29 cellular contexts compared by ENCODE assay signal in genomic region chr15:41491889-41492288, GRCh38. TPM values are rescaled to one million over a fixed set of nuclear protein-coding genes. Genes with fewer than 3 reads are reported as not detected.
A peak's percentile ranks its signal among the peaks of the same experiment; 100 is the strongest.
DNase-seq lines count a peak whose midpoint lies in the region; ATAC-seq, FAIRE-seq and TF ChIP-seq lines count a peak whose summit lies in the region.
"Had no signal": no experiment of that assay in that cellular context is flagged by ENCODE, and none has a peak within 500 bp of the region (broad histone marks: within the 10 kb centered on the region; RNA-seq: fewer than 3 reads in every experiment).

No MANE protein-coding gene starts in this region.

- H3K27me3 ChIP-seq in HepG2 (ENCODE audit: control insufficient read depth in 1 of 2, insufficient read depth in 2 of 2, low read length in 2 of 2) (no peaks in the 10 kb centered on the region), right lobe of liver (no peaks in the 10 kb centered on the region), astrocyte (ENCODE audit: insufficient read depth, low read length) (peaks cover 29% of the 10 kb centered on the region)
- H3K27me3 ChIP-seq: body of pancreas had no signal

- H2AFZ ChIP-seq in HepG2 (ENCODE audit: low read length), result no peak overlapping the region
- H2AFZ ChIP-seq in astrocyte (ENCODE audit: low read depth, low read length), result no peak overlapping the region

- in situ Hi-C loops in HepG2 (cut with HindIII; ENCODE audit: extremely low pct_ligation_motif_present, low pct_unique_long_range_greater_than_20kb), result no loop called here

- no peak for DNase-seq in HepG2 (ENCODE audit: low spot score)
- no peak for DNase-seq in right lobe of liver
- no peak for DNase-seq in astrocyte (ENCODE audit: low read depth)
- DNase-seq in stimulated activated effector memory CD8-positive, alpha-beta T cell treated with anti-CD3 and anti-CD28 coated beads, Interleukin-12 subunit alpha, Interleukin-12 subunit beta, amount 100 ng/mL, for 72 hours (ENCODE audit: low spot score in 2 of 2), result no peak
- no peak for DNase-seq in occipital lobe (lab: John Stamatoyannopoulos, UW)
- DNase-seq: activated gamma-delta T cell; activated naive CD8-positive, alpha-beta T cell treated with anti-CD3 and anti-CD28 coated beads, Interleukin-2, amount 50 U/mL, for 24 hours; BE2C; body of pancreas; cerebellar nuclear complex; DND-41; dorsolateral prefrontal cortex; gastrocnemius medialis; left cardiac atrium; mammary epithelial cell; NCI-H1092 treated with DMSO at 0.1 percent for 48 hours; NCI-H187 treated with DMSO at 0.1 percent for 48 hours; NCI-H524 treated with DMSO at 0.1 percent for 48 hours; SHP77 treated with DMSO at 0.1 percent for 48 hours; stimulated activated CD4-positive, alpha-beta T cell treated with anti-CD3 and anti-CD28 coated beads, Interleukin-4, amount 100 ng/mL, for 4 hours; stimulated activated naive B cell treated with anti-CD40 and anti-IgM and Interleukin-4, amounts not matched to agents 10 μg/mL and 1 μg/mL and 100 μg/mL, for 72 hours; SW 1271; upper lobe of right lung had no signal

- TF ChIP-seq POLR2A in HepG2 (IDR thresholded peaks at IDR 0.05; ENCODE audit: insufficient read depth in 1 of 2, low read depth in 2 of 2, low read length in 2 of 2) (no peak), right lobe of liver (IDR thresholded peaks at IDR 0.05) (no peak)

- intact Hi-C loops in HepG2 (cut with micrococcal nuclease; ENCODE audit: unreplicated experiment), result loop anchor here (2.0 to 5.0 kb wide), 2 partner anchors 131 to 210 kb away; no protein-coding TSS in a partner anchor
- intact Hi-C loops in right lobe of liver (cut with DNase I), result no loop called here

- H3K9me3 ChIP-seq in HepG2 (ENCODE audit: low read length), result no peaks in the 10 kb centered on the region
- H3K9me3 ChIP-seq in right lobe of liver, result no peaks in the 10 kb centered on the region
- no peaks in the 10 kb centered on the region for H3K9me3 ChIP-seq in astrocyte (ENCODE audit: insufficient read depth, low read depth, low read length)
- H3K9me3 ChIP-seq: BE2C, body of pancreas, gastrocnemius medialis, prostate gland, suprapubic skin, upper lobe of right lung had no signal

- H3K4me3 Mint-ChIP-seq in astrocyte (ENCODE audit: unreplicated experiment), result peak overlapping the region; percentile 60
- no peak overlapping the region for H3K4me3 Mint-ChIP-seq in stimulated activated effector memory CD8-positive, alpha-beta T cell treated with anti-CD3 and anti-CD28 coated beads, Interleukin-12 subunit alpha, Interleukin-12 subunit beta, amount 100 ng/mL, for 72 hours

- H3K4me2 ChIP-seq in HepG2 (ENCODE audit: low read depth, low read length) (no peak overlapping the region), astrocyte (ENCODE audit: low read length) (no peak overlapping the region)

- no TSS peak for BruUV-seq in HepG2 (replicated peaks; lab: Mats Ljungman, UMichigan)

- CTCF ChIA-PET in HepG2 (lab: Yijun Ruan, JAX; ENCODE audit: low intra/inter-chr PET ratio, low total read pairs), result no interaction called here

- H3K4me1 ChIP-seq in HepG2 (ENCODE audit: insufficient read depth, low read length) (peaks cover 21% of the 10 kb centered on the region), right lobe of liver (peaks cover 0 to 27% (median 2%) of the 10 kb centered on the region in 4 donors), astrocyte (ENCODE audit: insufficient read depth, low read length) (peaks cover 38% of the 10 kb centered on the region)

- 85% methylated on average over 4 of the region's 4 CpGs for WGBS in HepG2 (ENCODE audit: low lambda C conversion rate)
- WGBS in right lobe of liver (ENCODE audit: insufficient coverage, low coverage, low lambda C conversion rate, missing lambda C conversion rate), result 85% methylated on average over 3 of the region's 4 CpGs

- H3K4me3 ChIP-seq in HepG2 (replicated peaks in 1 of 3; ENCODE audit: insufficient read depth in 1 of 3, low read depth in 2 of 3, low read length in 3 of 3), result no peak overlapping the region
- H3K4me3 ChIP-seq in right lobe of liver, result no peak overlapping the region
- no peak overlapping the region for H3K4me3 ChIP-seq in astrocyte (ENCODE audit: insufficient read depth, low read depth, low read length)
- H3K4me3 ChIP-seq: body of pancreas, prostate gland had no signal

- POLR2A ChIA-PET in HepG2 (lab: Yijun Ruan, JAX), result interaction anchor here (1.9 kb wide), 1 partner anchor 52 kb away, joined by 15 read pairs; the partner anchor contains the start of gene RPAP1

- H3K27ac ChIP-seq in HepG2 (ENCODE audit: extremely low read length, insufficient read depth, low read length) (no peak overlapping the region), right lobe of liver (no peak overlapping the region), astrocyte (ENCODE audit: low read depth, low read length) (no peak overlapping the region)
- H3K27ac ChIP-seq: body of pancreas, gastrocnemius medialis, prostate gland, suprapubic skin, upper lobe of right lung had no signal

- ATAC-seq in HepG2 (no peak), right lobe of liver (no peak), GM18873 (IDR thresholded peaks at IDR 0.05; ENCODE audit: low FRiP score, unreplicated experiment) (no peak)
- no peak for ATAC-seq in stimulated activated effector memory CD8-positive, alpha-beta T cell treated with anti-CD3 and anti-CD28 coated beads, Interleukin-12 subunit alpha, Interleukin-12 subunit beta, amount 100 ng/mL, for 72 hours
- ATAC-seq: activated CD4-positive, CD25-positive, alpha-beta regulatory T cell treated with anti-CD3 and anti-CD28 coated beads, Interleukin-2, amount 50 U/mL, for 24 hours; activated naive CD8-positive, alpha-beta T cell treated with anti-CD3 and anti-CD28 coated beads, Interleukin-2, amount 50 U/mL, for 24 hours; body of pancreas; gastrocnemius medialis; left cardiac atrium; Panc1; stimulated activated naive B cell treated with anti-CD40 and anti-IgM and Interleukin-4, amounts not matched to agents 10 μg/mL and 1 μg/mL and 100 μg/mL, for 72 hours; upper lobe of right lung had no signal

- no peaks in the 10 kb centered on the region for H4K20me1 ChIP-seq in HepG2 (ENCODE audit: insufficient read depth, low read length)
- H4K20me1 ChIP-seq in astrocyte (ENCODE audit: insufficient read depth, low read length), result no peaks in the 10 kb centered on the region

- TF ChIP-seq EP300 in HepG2 (IDR thresholded peaks at IDR 0.05; ENCODE audit: low read depth in 2 of 2, low read length in 2 of 2) (no peak), HepG2 (CRISPR knock-in tag; IDR thresholded peaks at IDR 0.05; ENCODE audit: borderline replicate concordance) (no peak)

- H3K36me3 Mint-ChIP-seq in astrocyte (ENCODE audit: low read depth, unreplicated experiment), result peaks cover 5% of the 10 kb centered on the region
- peaks cover 31% of the 10 kb centered on the region for H3K36me3 Mint-ChIP-seq in stimulated activated effector memory CD8-positive, alpha-beta T cell treated with anti-CD3 and anti-CD28 coated beads, Interleukin-12 subunit alpha, Interleukin-12 subunit beta, amount 100 ng/mL, for 72 hours

- no peak for TF ChIP-seq CTCF in HepG2 (CRISPR knock-in tag; IDR thresholded peaks at IDR 0.05)
- TF ChIP-seq CTCF in right lobe of liver (IDR thresholded peaks at IDR 0.05), result no peak
- no peak for TF ChIP-seq CTCF in astrocyte (IDR thresholded peaks at IDR 0.05; ENCODE audit: insufficient read depth, low read depth, low read length)

- H3K36me3 ChIP-seq in HepG2 (replicated peaks in 1 of 2; ENCODE audit: control insufficient read depth in 1 of 2, insufficient read depth in 2 of 2, low read length in 2 of 2), result no peaks in the 10 kb centered on the region; a peak in 1 of 5 replicates
- no peaks in the 10 kb centered on the region for H3K36me3 ChIP-seq in right lobe of liver
- H3K36me3 ChIP-seq in astrocyte (ENCODE audit: insufficient read depth, low read length), result no peaks in the 10 kb centered on the region
- H3K36me3 ChIP-seq: BE2C, gastrocnemius medialis, prostate gland, suprapubic skin, upper lobe of right lung had no signal

- peaks cover 21% of the 10 kb centered on the region for H3K27me3 Mint-ChIP-seq in astrocyte (ENCODE audit: low read depth, unreplicated experiment)

- TF ChIP-seq RAD21 in HepG2 (CRISPR knock-in tag; IDR thresholded peaks at IDR 0.05), result no peak

- peaks cover 20% of the 10 kb centered on the region for H3K4me1 Mint-ChIP-seq in astrocyte (ENCODE audit: low read depth, unreplicated experiment)
- peaks cover 49% of the 10 kb centered on the region for H3K4me1 Mint-ChIP-seq in stimulated activated effector memory CD8-positive, alpha-beta T cell treated with anti-CD3 and anti-CD28 coated beads, Interleukin-12 subunit alpha, Interleukin-12 subunit beta, amount 100 ng/mL, for 72 hours

- peaks cover 24% of the 10 kb centered on the region for H3K79me2 ChIP-seq in HepG2 (ENCODE audit: insufficient read depth, low read length)
- no peaks in the 10 kb centered on the region for H3K79me2 ChIP-seq in astrocyte (ENCODE audit: insufficient read depth, low read length)

- H3K9ac ChIP-seq in HepG2 (ENCODE audit: insufficient read depth, low read depth, low read length), result no peak overlapping the region
- no peak overlapping the region for H3K9ac ChIP-seq in astrocyte (ENCODE audit: low read length)

- FAIRE-seq in HepG2 (lab: Jason Lieb, UNC) (no peak), astrocyte (lab: Jason Lieb, UNC) (no peak)

- H3K9me3 Mint-ChIP-seq in astrocyte (ENCODE audit: unreplicated experiment), result no peaks in the 10 kb centered on the region
- H3K9me3 Mint-ChIP-seq in stimulated activated effector memory CD8-positive, alpha-beta T cell treated with anti-CD3 and anti-CD28 coated beads, Interleukin-12 subunit alpha, Interleukin-12 subunit beta, amount 100 ng/mL, for 72 hours, result no peaks in the 10 kb centered on the region
- H3K9me3 Mint-ChIP-seq: activated naive CD8-positive, alpha-beta T cell treated with anti-CD3 and anti-CD28 coated beads, Interleukin-2, amount 50 U/mL, for 24 hours; stimulated activated naive B cell treated with anti-CD40 and anti-IgM and Interleukin-4, amounts not matched to agents 10 μg/mL and 1 μg/mL and 100 μg/mL, for 72 hours had no signal

- H3K27ac Mint-ChIP-seq in astrocyte (ENCODE audit: unreplicated experiment), result peak overlapping the region; percentile 53
- peak overlapping the region; percentile 1 for H3K27ac Mint-ChIP-seq in stimulated activated effector memory CD8-positive, alpha-beta T cell treated with anti-CD3 and anti-CD28 coated beads, Interleukin-12 subunit alpha, Interleukin-12 subunit beta, amount 100 ng/mL, for 72 hours
- H3K27ac Mint-ChIP-seq: stimulated activated naive B cell treated with anti-CD40 and anti-IgM and Interleukin-4, amounts not matched to agents 10 μg/mL and 1 μg/mL and 100 μg/mL, for 72 hours had no signal

RNA-seq across cellular contexts. Expression of gene ITPKA, which starts 1.8 kb away (rescaled TPM):
- total RNA-seq in HepG2 (2016; rRNA removed; fragmentation: Illumina TruSeq; extraction: Trizol) (29.7 and 41.3 TPM in 2 replicates), right lobe of liver (10 to 100 TPM in 2 of 6 experiments, 1 to 10 TPM in 1, under 1 TPM in 3; 0.60 to 15.5 (median 1.4) TPM), astrocyte (1.0 and 1.2 TPM in 2 replicates), occipital lobe (0.31 TPM)
- total RNA-seq in HepG2 (2016; cell fraction: cytosol; rRNA removed; fragmentation: Illumina TruSeq; extraction: Trizol; ENCODE audit: low read depth), result 18.2 and 21.9 TPM in 2 replicates
- 29.5 and 42.6 TPM in 2 replicates for total RNA-seq in HepG2 (2016; cell fraction: insoluble cytoplasmic fraction; rRNA removed; fragmentation: Illumina TruSeq; extraction: Trizol)
- total RNA-seq in HepG2 (2016; cell fraction: membrane; rRNA removed; fragmentation: Illumina TruSeq; extraction: Trizol), result 35.6 and 37.8 TPM in 2 replicates
- 20.4 and 24.5 TPM in 2 replicates for total RNA-seq in HepG2 (2016; cell fraction: nucleus; rRNA removed; fragmentation: Illumina TruSeq; extraction: Trizol)
- polyA plus RNA-seq in HepG2 (2011; rRNA removed), result 13.2 and 16.4 TPM in 2 replicates
- 16.8 and 21.5 TPM in 2 replicates for polyA plus RNA-seq in HepG2 (2011; cell fraction: cytosol; rRNA removed)
- polyA plus RNA-seq in HepG2 (2011; cell fraction: nucleus; rRNA removed), result 31.6 and 37.7 TPM in 2 replicates
- polyA plus RNA-seq in HepG2 (2012), result 11.4 and 12.0 TPM in 2 replicates
- polyA plus RNA-seq in HepG2 (2016; cell fraction: cytosol; fragmentation: Illumina TruSeq; extraction: Trizol; ENCODE audit: low read depth), result 20.8 and 23.5 TPM in 2 replicates
- polyA plus RNA-seq in HepG2 (2016; cell fraction: insoluble cytoplasmic fraction; fragmentation: Illumina TruSeq; extraction: Trizol; ENCODE audit: low read depth), result 34.6 and 34.9 TPM in 2 replicates
- polyA plus RNA-seq in HepG2 (2016; cell fraction: membrane; fragmentation: Illumina TruSeq; extraction: Trizol; ENCODE audit: low read depth), result 30.1 and 33.1 TPM in 2 replicates
- 50.2 and 55.6 TPM in 2 replicates for polyA plus RNA-seq in HepG2 (2016; cell fraction: nucleus; fragmentation: Illumina TruSeq; extraction: Trizol; ENCODE audit: insufficient read depth, low read depth)
- 1.6 and 25.3 TPM in 2 replicates for polyA minus RNA-seq in HepG2 (2011; rRNA and poly(A)+ RNA removed; ENCODE audit: low replicate concordance)
- 14.9 and 16.9 TPM in 2 replicates for polyA minus RNA-seq in HepG2 (2011; cell fraction: cytosol; rRNA and poly(A)+ RNA removed)
- 6.8 and 9.9 TPM in 2 replicates for polyA minus RNA-seq in HepG2 (2011; cell fraction: nucleus; rRNA and poly(A)+ RNA removed)

RNA-seq across cellular contexts. Expression of gene LTK, which starts 21.7 kb away (rescaled TPM):
- total RNA-seq in HepG2 (2016; rRNA removed; fragmentation: Illumina TruSeq; extraction: Trizol) (not detected in 2 replicates), right lobe of liver (1 to 10 TPM in 4 of 6 experiments, under 1 TPM in 2; 0.56 to 3.3 (median 1.8) TPM), astrocyte (0.14 TPM in 1 of 2 replicates, not detected in the other), occipital lobe (not detected)
- total RNA-seq in HepG2 (2016; cell fraction: cytosol; rRNA removed; fragmentation: Illumina TruSeq; extraction: Trizol; ENCODE audit: low read depth), result not detected in 2 replicates
- total RNA-seq in HepG2 (2016; cell fraction: insoluble cytoplasmic fraction; rRNA removed; fragmentation: Illumina TruSeq; extraction: Trizol), result not detected in 2 replicates
- total RNA-seq in HepG2 (2016; cell fraction: membrane; rRNA removed; fragmentation: Illumina TruSeq; extraction: Trizol), result not detected in 2 replicates
- 0.12 TPM in 1 of 2 replicates, not detected in the other for total RNA-seq in HepG2 (2016; cell fraction: nucleus; rRNA removed; fragmentation: Illumina TruSeq; extraction: Trizol)
- polyA plus RNA-seq in HepG2 (2011; rRNA removed), result 0.01 and 0.05 TPM in 2 replicates
- polyA plus RNA-seq in HepG2 (2011; cell fraction: cytosol; rRNA removed), result 0.05 TPM in 1 of 2 replicates, not detected in the other
- 0.63 and 0.68 TPM in 2 replicates for polyA plus RNA-seq in HepG2 (2011; cell fraction: nucleus; rRNA removed)
- polyA plus RNA-seq in HepG2 (2012), result 0.19 TPM in 1 of 2 replicates, not detected in the other
- polyA plus RNA-seq in HepG2 (2016; cell fraction: cytosol; fragmentation: Illumina TruSeq; extraction: Trizol; ENCODE audit: low read depth), result not detected in 2 replicates
- polyA plus RNA-seq in HepG2 (2016; cell fraction: insoluble cytoplasmic fraction; fragmentation: Illumina TruSeq; extraction: Trizol; ENCODE audit: low read depth), result not detected in 2 replicates
- not detected in 2 replicates for polyA plus RNA-seq in HepG2 (2016; cell fraction: membrane; fragmentation: Illumina TruSeq; extraction: Trizol; ENCODE audit: low read depth)
- not detected in 2 replicates for polyA plus RNA-seq in HepG2 (2016; cell fraction: nucleus; fragmentation: Illumina TruSeq; extraction: Trizol; ENCODE audit: insufficient read depth, low read depth)
- 0.37 TPM in 1 of 2 replicates, not detected in the other for polyA minus RNA-seq in HepG2 (2011; rRNA and poly(A)+ RNA removed; ENCODE audit: low replicate concordance)
- polyA minus RNA-seq in HepG2 (2011; cell fraction: cytosol; rRNA and poly(A)+ RNA removed), result not detected in 2 replicates
- polyA minus RNA-seq in HepG2 (2011; cell fraction: nucleus; rRNA and poly(A)+ RNA removed), result not detected in 2 replicates
- total RNA-seq: body of pancreas, M059J, mammary epithelial cell had no signal
- polyA plus RNA-seq: mammary epithelial cell had no signal

RNA-seq across cellular contexts. Expression of gene RPAP1, which starts 52.2 kb away (rescaled TPM):
- total RNA-seq in HepG2 (2016; rRNA removed; fragmentation: Illumina TruSeq; extraction: Trizol) (20.6 and 28.1 TPM in 2 replicates), right lobe of liver (10 to 100 TPM; 13.9 to 20.8 (median 17.9) TPM), astrocyte (35.9 and 39.1 TPM in 2 replicates), occipital lobe (10.1 TPM)
- total RNA-seq in HepG2 (2016; cell fraction: cytosol; rRNA removed; fragmentation: Illumina TruSeq; extraction: Trizol; ENCODE audit: low read depth), result 2.9 and 4.8 TPM in 2 replicates
- 19.4 and 24.9 TPM in 2 replicates for total RNA-seq in HepG2 (2016; cell fraction: insoluble cytoplasmic fraction; rRNA removed; fragmentation: Illumina TruSeq; extraction: Trizol)
- 7.5 and 9.5 TPM in 2 replicates for total RNA-seq in HepG2 (2016; cell fraction: membrane; rRNA removed; fragmentation: Illumina TruSeq; extraction: Trizol)
- 20.1 and 24.6 TPM in 2 replicates for total RNA-seq in HepG2 (2016; cell fraction: nucleus; rRNA removed; fragmentation: Illumina TruSeq; extraction: Trizol)
- polyA plus RNA-seq in HepG2 (2011; rRNA removed), result 15.1 and 16.2 TPM in 2 replicates
- polyA plus RNA-seq in HepG2 (2011; cell fraction: cytosol; rRNA removed), result 7.0 and 9.8 TPM in 2 replicates
- 56.6 and 66.8 TPM in 2 replicates for polyA plus RNA-seq in HepG2 (2011; cell fraction: nucleus; rRNA removed)
- 26.5 TPM in 2 replicates for polyA plus RNA-seq in HepG2 (2012)
- 2.1 and 2.5 TPM in 2 replicates for polyA plus RNA-seq in HepG2 (2016; cell fraction: cytosol; fragmentation: Illumina TruSeq; extraction: Trizol; ENCODE audit: low read depth)
- 15.7 and 22.2 TPM in 2 replicates for polyA plus RNA-seq in HepG2 (2016; cell fraction: insoluble cytoplasmic fraction; fragmentation: Illumina TruSeq; extraction: Trizol; ENCODE audit: low read depth)
- polyA plus RNA-seq in HepG2 (2016; cell fraction: membrane; fragmentation: Illumina TruSeq; extraction: Trizol; ENCODE audit: low read depth), result 3.5 and 5.6 TPM in 2 replicates
- 36.5 and 38.9 TPM in 2 replicates for polyA plus RNA-seq in HepG2 (2016; cell fraction: nucleus; fragmentation: Illumina TruSeq; extraction: Trizol; ENCODE audit: insufficient read depth, low read depth)
- polyA minus RNA-seq in HepG2 (2011; rRNA and poly(A)+ RNA removed; ENCODE audit: low replicate concordance), result 24.4 and 46.4 TPM in 2 replicates
- polyA minus RNA-seq in HepG2 (2011; cell fraction: cytosol; rRNA and poly(A)+ RNA removed), result 13.8 and 16.5 TPM in 2 replicates
- 27.7 and 30.0 TPM in 2 replicates for polyA minus RNA-seq in HepG2 (2011; cell fraction: nucleus; rRNA and poly(A)+ RNA removed)
